Comparison of ENCODE assay signal across 9 cellular contexts in genomic region chr12:67426067-67426466, GRCh38.
A peak's percentile ranks its signal among the peaks of the same experiment; 100 is the strongest.
DNase-seq lines count a peak whose midpoint lies in the region; ATAC-seq and TF ChIP-seq lines count a peak whose summit lies in the region.
"Had no signal": no experiment of that assay in that cellular context is flagged by ENCODE, and none has a peak within 500 bp of the region (broad histone marks: within the 10 kb centered on the region; RNA-seq: fewer than 3 reads in every experiment).

No MANE protein-coding gene starts in this region.

- no peak overlapping the region for H3K27ac Mint-ChIP-seq in activated T-helper 17 cell treated with anti-CD3 and anti-CD28 coated beads, Interleukin-2, amount 50 U/mL, for 72 hours

- no peak for TF ChIP-seq CTCF in hepatocyte (IDR thresholded peaks at IDR 0.05; ENCODE audit: poor library complexity)
- TF ChIP-seq CTCF in foreskin keratinocyte (conservative IDR thresholded peaks at IDR 0.05) = no peak

- no peaks in the 10 kb centered on the region for H3K4me1 Mint-ChIP-seq in activated T-helper 17 cell treated with anti-CD3 and anti-CD28 coated beads, Interleukin-2, amount 50 U/mL, for 72 hours
- H3K4me1 Mint-ChIP-seq: CD14-positive monocyte had no signal

- DNase-seq in left ventricle myocardium superior (no peak), right cardiac atrium (no peak), OCI-M1 (lab: John Stamatoyannopoulos, UW) (peak; percentile 16), hepatocyte (ENCODE audit: low spot score) (peak; percentile 84), NCI-H774 (lab: John Stamatoyannopoulos, UW) (no peak), 8988T (no peak), foreskin keratinocyte (no peak)

- H3K27me3 Mint-ChIP-seq in activated T-helper 17 cell treated with anti-CD3 and anti-CD28 coated beads, Interleukin-2, amount 50 U/mL, for 72 hours = peaks cover 12% of the 10 kb centered on the region

- intact Hi-C loops in left ventricle myocardium superior (cut with micrococcal nuclease) (no loop called here), right cardiac atrium (cut with DNase I) (loop anchor here in 2 of 4 donors (10.0 kb wide), 2 partner anchors 61 to 71 kb away; no protein-coding TSS in a partner anchor)

- no peaks in the 10 kb centered on the region for H3K9me2 ChIP-seq in hepatocyte (replicated peaks; ENCODE audit: insufficient read depth)

- no peaks in the 10 kb centered on the region for H3K36me3 Mint-ChIP-seq in activated T-helper 17 cell treated with anti-CD3 and anti-CD28 coated beads, Interleukin-2, amount 50 U/mL, for 72 hours (ENCODE audit: low read depth)
- H3K36me3 Mint-ChIP-seq: CD14-positive monocyte had no signal

- no peak overlapping the region for H3K4me3 Mint-ChIP-seq in activated T-helper 17 cell treated with anti-CD3 and anti-CD28 coated beads, Interleukin-2, amount 50 U/mL, for 72 hours
- H3K4me3 Mint-ChIP-seq: CD14-positive monocyte had no signal

- H3K4me3 ChIP-seq in right cardiac atrium (ENCODE audit: low read length) (no peak overlapping the region), hepatocyte (no peak overlapping the region)

- H3K4me1 ChIP-seq in right cardiac atrium (ENCODE audit: control insufficient read depth, insufficient read depth, low read length) (no peaks in the 10 kb centered on the region), hepatocyte (ENCODE audit: insufficient read depth) (peaks cover 42% of the 10 kb centered on the region), foreskin keratinocyte (peaks cover 13% of the 10 kb centered on the region)

- 66% methylated on average over 2 of the region's 2 CpGs for WGBS in right cardiac atrium
- WGBS in hepatocyte (ENCODE audit: low lambda C conversion rate, missing lambda C conversion rate) = 49% methylated on average over 2 of the region's 2 CpGs

- H3K27ac ChIP-seq in right cardiac atrium (ENCODE audit: low read length) (no peak overlapping the region), hepatocyte (peak overlapping the region; percentile 82), foreskin keratinocyte (no peak overlapping the region)

- no peaks in the 10 kb centered on the region for H4K20me1 ChIP-seq in hepatocyte (ENCODE audit: insufficient read depth, poor library complexity, severe bottlenecking)

- H2AFZ ChIP-seq in hepatocyte = no peak overlapping the region

- ATAC-seq in left ventricle myocardium superior = peak; percentile 9
- ATAC-seq in right cardiac atrium = no peak
- ATAC-seq in activated T-helper 17 cell treated with anti-CD3 and anti-CD28 coated beads, Interleukin-2, amount 50 U/mL, for 72 hours (replicated peaks) = no peak
- no peak for ATAC-seq in foreskin keratinocyte

- H3K9me3 ChIP-seq in right cardiac atrium (ENCODE audit: control insufficient read depth, low read length) (no peaks in the 10 kb centered on the region), hepatocyte (ENCODE audit: low read depth) (no peaks in the 10 kb centered on the region)

- no peaks in the 10 kb centered on the region for H3K9me3 Mint-ChIP-seq in activated T-helper 17 cell treated with anti-CD3 and anti-CD28 coated beads, Interleukin-2, amount 50 U/mL, for 72 hours
- H3K9me3 Mint-ChIP-seq: CD14-positive monocyte had no signal

- H3K36me3 ChIP-seq in hepatocyte (replicated peaks; ENCODE audit: insufficient read depth, low read depth) = no peaks in the 10 kb centered on the region

- H3K4me2 ChIP-seq in hepatocyte = no peak overlapping the region

- no peaks in the 10 kb centered on the region for H3K27me3 ChIP-seq in right cardiac atrium (ENCODE audit: control insufficient read depth, insufficient read depth)
- no peaks in the 10 kb centered on the region for H3K27me3 ChIP-seq in hepatocyte
- H3K27me3 ChIP-seq in foreskin keratinocyte = no peaks in the 10 kb centered on the region

- H3K79me2 ChIP-seq in hepatocyte = no peaks in the 10 kb centered on the region

Comparison
In these comparisons a context has a peak if more than half of its experiments do, and no peak if none do; other contexts are left out.
1. DNase-seq: peak in OCI-M1 (single experiment) and hepatocyte (single experiment); none in left ventricle myocardium superior (single experiment), right cardiac atrium (0 of 3), NCI-H774 (single experiment), 8988T (single experiment) and foreskin keratinocyte (0 of 2).